Comparison of ENCODE assay signal across 17 cellular contexts in genomic region chr20:62835931-62836861, GRCh38. TPM values are rescaled to one million over a fixed set of nuclear protein-coding genes. Genes with fewer than 3 reads are reported as not detected.
DNase-seq lines count a peak whose midpoint lies in the region; ATAC-seq, FAIRE-seq and TF ChIP-seq lines count a peak whose summit lies in the region.
"Had no signal": no experiment of that assay in that cellular context is flagged by ENCODE, and none has a peak within 500 bp of the region (broad histone marks: within the 10 kb centered on the region; RNA-seq: fewer than 3 reads in every experiment).

No MANE protein-coding gene starts in this region.

- 75 to 76% methylated on average over 51 to 52 of the region's 52 CpGs for WGBS in aorta, 2 donors

- no peak overlapping the region for H3K4me3 Mint-ChIP-seq in activated naive CD8-positive, alpha-beta T cell treated with anti-CD3 and anti-CD28 coated beads for 36 hours
- H3K4me3 Mint-ChIP-seq: activated CD4-positive, alpha-beta T cell treated with anti-CD3 and anti-CD28 coated beads for 36 hours; stimulated activated effector memory CD8-positive, alpha-beta T cell treated with anti-CD3 and anti-CD28 coated beads, Interleukin-12 subunit alpha, Interleukin-12 subunit beta, amount 100 ng/mL, for 72 hours; T-helper 2 cell treated with Interferon-gamma antibody and Interleukin-4, amounts not matched to agents 5 μg/mL and 100 μg/mL, for 36 hours had no signal

- peaks cover 33% of the 10 kb centered on the region for H3K27me3 ChIP-seq in left ventricle myocardium inferior (ENCODE audit: low read depth)
- H3K27me3 ChIP-seq in bronchial epithelial cell (ENCODE audit: control insufficient read depth, insufficient read depth, low read length) = no peaks in the 10 kb centered on the region
- peaks cover 8% of the 10 kb centered on the region for H3K27me3 ChIP-seq in kidney epithelial cell (ENCODE audit: control insufficient read depth, insufficient read depth, low read length)
- no peaks in the 10 kb centered on the region for H3K27me3 ChIP-seq in aorta (ENCODE audit: control insufficient read depth in 1 of 2, insufficient read depth in 2 of 2, low read length in 1 of 2)
- H3K27me3 ChIP-seq: tibial nerve had no signal

- H3K27me3 Mint-ChIP-seq in activated naive CD8-positive, alpha-beta T cell treated with anti-CD3 and anti-CD28 coated beads for 36 hours = peaks cover 4% of the 10 kb centered on the region
- H3K27me3 Mint-ChIP-seq: activated CD4-positive, alpha-beta T cell treated with anti-CD3 and anti-CD28 coated beads for 36 hours had no signal

- H3K9me3 ChIP-seq in left ventricle myocardium inferior (replicated peaks) (no peaks in the 10 kb centered on the region), aorta (ENCODE audit: control insufficient read depth, low read length) (no peaks in the 10 kb centered on the region)
- H3K9me3 ChIP-seq: tibial nerve had no signal

- no peak for ATAC-seq in Right ventricle myocardium superior (ENCODE audit: poor library complexity)
- peak; percentile 5 for ATAC-seq in aorta (ENCODE audit: low FRiP score)
- ATAC-seq: activated CD4-positive, alpha-beta T cell treated with anti-CD3 and anti-CD28 coated beads for 36 hours; stimulated activated effector memory CD8-positive, alpha-beta T cell treated with anti-CD3 and anti-CD28 coated beads, Interleukin-12 subunit alpha, Interleukin-12 subunit beta, amount 100 ng/mL, for 72 hours had no signal

- H3K27ac Mint-ChIP-seq in activated naive CD8-positive, alpha-beta T cell treated with anti-CD3 and anti-CD28 coated beads for 36 hours = no peak overlapping the region
- H3K27ac Mint-ChIP-seq: activated CD4-positive, alpha-beta T cell treated with anti-CD3 and anti-CD28 coated beads for 36 hours; stimulated activated effector memory CD8-positive, alpha-beta T cell treated with anti-CD3 and anti-CD28 coated beads, Interleukin-12 subunit alpha, Interleukin-12 subunit beta, amount 100 ng/mL, for 72 hours; T-helper 2 cell treated with Interferon-gamma antibody and Interleukin-4, amounts not matched to agents 5 μg/mL and 100 μg/mL, for 36 hours had no signal

- TF ChIP-seq CTCF in left ventricle myocardium inferior (IDR thresholded peaks at IDR 0.05; ENCODE audit: borderline replicate concordance) (no peak), bronchial epithelial cell (IDR thresholded peaks at IDR 0.05; ENCODE audit: insufficient read depth, low read length, severe bottlenecking) (no peak), kidney epithelial cell (IDR thresholded peaks at IDR 0.05; ENCODE audit: insufficient read depth, low read length, poor library complexity, severe bottlenecking) (no peak)

- H3K27ac ChIP-seq in left ventricle myocardium inferior (replicated peaks) = no peak overlapping the region
- no peak overlapping the region for H3K27ac ChIP-seq in aorta (ENCODE audit: low read depth in 1 of 2, low read length in 2 of 2)

- H3K4me1 ChIP-seq in left ventricle myocardium inferior = no peaks in the 10 kb centered on the region
- H3K4me1 ChIP-seq in aorta (ENCODE audit: control insufficient read depth in 1 of 2, insufficient read depth in 2 of 2, low read length in 2 of 2) = no peaks in the 10 kb centered on the region

- peaks cover 12% of the 10 kb centered on the region for H3K4me1 Mint-ChIP-seq in activated naive CD8-positive, alpha-beta T cell treated with anti-CD3 and anti-CD28 coated beads for 36 hours
- H3K4me1 Mint-ChIP-seq: stimulated activated effector memory CD8-positive, alpha-beta T cell treated with anti-CD3 and anti-CD28 coated beads, Interleukin-12 subunit alpha, Interleukin-12 subunit beta, amount 100 ng/mL, for 72 hours had no signal

- intact Hi-C loops in Right ventricle myocardium superior (cut with DNase I) = no loop called here
- intact Hi-C loops in left ventricle myocardium inferior (cut with micrococcal nuclease) = no loop called here
- intact Hi-C loops in aorta (cut with DNase I) = no loop called here

- DNase-seq in Right ventricle myocardium superior = peak; percentile 31
- no peak for DNase-seq in left ventricle myocardium inferior
- DNase-seq in bronchial epithelial cell (ENCODE audit: low read depth) = peak; percentile 22
- DNase-seq in kidney epithelial cell (ENCODE audit: low read depth) = no peak
- DNase-seq in aorta = peak in 1 of 2 donors; percentile 65
- no peak for DNase-seq in DMS79 treated with DMSO at 0.1 percent for 48 hours (lab: John Stamatoyannopoulos, UW)
- DNase-seq in activated naive CD8-positive, alpha-beta T cell treated with anti-CD3 and anti-CD28 coated beads for 36 hours = no peak
- DNase-seq in 8988T = no peak
- DNase-seq: activated CD4-positive, alpha-beta T cell treated with anti-CD3 and anti-CD28 coated beads for 36 hours; activated CD8-positive, alpha-beta memory T cell treated with anti-CD3 and anti-CD28 coated beads, Interleukin-2, amount 50 U/mL, for 48 hours; activated naive CD4-positive, alpha-beta T cell; effector CD4-positive, alpha-beta T cell; midbrain; NCI-H1048 had no signal

- H3K36me3 ChIP-seq in left ventricle myocardium inferior = no peaks in the 10 kb centered on the region
- no peaks in the 10 kb centered on the region for H3K36me3 ChIP-seq in bronchial epithelial cell (ENCODE audit: control insufficient read depth, insufficient read depth, low read length)
- H3K36me3 ChIP-seq in kidney epithelial cell (ENCODE audit: control insufficient read depth, insufficient read depth, low read length) = no peaks in the 10 kb centered on the region
- no peaks in the 10 kb centered on the region for H3K36me3 ChIP-seq in aorta (ENCODE audit: control insufficient read depth in 1 of 2, insufficient read depth in 2 of 2, low read length in 1 of 2)

- H3K9me3 Mint-ChIP-seq in activated naive CD8-positive, alpha-beta T cell treated with anti-CD3 and anti-CD28 coated beads for 36 hours = no peaks in the 10 kb centered on the region
- H3K9me3 Mint-ChIP-seq: stimulated activated effector memory CD8-positive, alpha-beta T cell treated with anti-CD3 and anti-CD28 coated beads, Interleukin-12 subunit alpha, Interleukin-12 subunit beta, amount 100 ng/mL, for 72 hours; T-helper 2 cell treated with Interferon-gamma antibody and Interleukin-4, amounts not matched to agents 5 μg/mL and 100 μg/mL, for 36 hours had no signal

- no peaks in the 10 kb centered on the region for H3K36me3 Mint-ChIP-seq in activated naive CD8-positive, alpha-beta T cell treated with anti-CD3 and anti-CD28 coated beads for 36 hours
- H3K36me3 Mint-ChIP-seq: stimulated activated effector memory CD8-positive, alpha-beta T cell treated with anti-CD3 and anti-CD28 coated beads, Interleukin-12 subunit alpha, Interleukin-12 subunit beta, amount 100 ng/mL, for 72 hours had no signal

- no peak for FAIRE-seq in bronchial epithelial cell (lab: Jason Lieb, UNC)

- H3K4me3 ChIP-seq in left ventricle myocardium inferior (no peak overlapping the region), bronchial epithelial cell (ENCODE audit: low read depth, low read length) (no peak overlapping the region), kidney epithelial cell (ENCODE audit: low read depth, low read length) (peak overlapping the region; percentile 4), aorta (ENCODE audit: low read length in 2 of 2) (no peak overlapping the region)

RNA-seq across cellular contexts. Expression of gene COL9A3, which starts 19.3 kb away (rescaled TPM):
- total RNA-seq in Right ventricle myocardium superior (2.7 TPM), left ventricle myocardium inferior (2.1 TPM), bronchial epithelial cell (not detected in 2 replicates), kidney epithelial cell (5.4 and 10.4 TPM in 2 replicates), aorta (1 to 10 TPM; 1.5 to 6.5 TPM)
- polyA plus RNA-seq in aorta = under 1 TPM; 0.13 to 0.77 TPM
- total RNA-seq in activated naive CD8-positive, alpha-beta T cell treated with anti-CD3 and anti-CD28 coated beads for 36 hours = 1 to 10 TPM in 1 of 2 experiments, under 1 TPM in 1; 0.35 to 1.0 TPM
- total RNA-seq: activated CD4-positive, alpha-beta T cell treated with anti-CD3 and anti-CD28 coated beads for 36 hours had no signal

RNA-seq across cellular contexts. Expression of gene TCFL5, which starts 25.4 kb away (rescaled TPM):
- 6.1 TPM for total RNA-seq in Right ventricle myocardium superior
- 6.6 TPM for total RNA-seq in left ventricle myocardium inferior
- 13.2 and 14.5 TPM in 2 replicates for total RNA-seq in bronchial epithelial cell
- total RNA-seq in kidney epithelial cell = 4.3 and 5.4 TPM in 2 replicates
- total RNA-seq in aorta = 10 to 100 TPM in 1 of 2 donors, 1 to 10 TPM in 1; 4.9 to 10.7 TPM
- polyA plus RNA-seq in aorta = 1 to 10 TPM; 4.5 TPM
- 1 to 10 TPM; 5.4 to 5.8 TPM for total RNA-seq in activated naive CD8-positive, alpha-beta T cell treated with anti-CD3 and anti-CD28 coated beads for 36 hours

RNA-seq across cellular contexts. Expression of gene OGFR, which starts 31.6 kb away (rescaled TPM):
- 17.8 TPM for total RNA-seq in Right ventricle myocardium superior
- 19.2 TPM for total RNA-seq in left ventricle myocardium inferior
- total RNA-seq in bronchial epithelial cell = 16.1 and 17.8 TPM in 2 replicates
- total RNA-seq in kidney epithelial cell = 54.4 and 61.3 TPM in 2 replicates
- 10 to 100 TPM; 31.7 to 42.6 TPM for total RNA-seq in aorta
- polyA plus RNA-seq in aorta = 10 to 100 TPM; 18.5 to 58.8 TPM
- total RNA-seq in activated naive CD8-positive, alpha-beta T cell treated with anti-CD3 and anti-CD28 coated beads for 36 hours = 10 to 100 TPM; 66.1 to 69.9 TPM

RNA-seq across cellular contexts. Expression of gene MRGBP, which starts 39.9 kb away (rescaled TPM):
- total RNA-seq in Right ventricle myocardium superior = 10.2 TPM
- 9.8 TPM for total RNA-seq in left ventricle myocardium inferior
- 20.6 and 22.9 TPM in 2 replicates for total RNA-seq in bronchial epithelial cell
- 15.1 and 19.8 TPM in 2 replicates for total RNA-seq in kidney epithelial cell
- total RNA-seq in aorta = 1 to 10 TPM; 7.5 to 7.6 TPM
- 1 to 10 TPM; 4.0 to 7.8 TPM for polyA plus RNA-seq in aorta
- total RNA-seq in activated naive CD8-positive, alpha-beta T cell treated with anti-CD3 and anti-CD28 coated beads for 36 hours = 10 to 100 TPM; 19.3 to 19.8 TPM

Comparison
In these comparisons a context has a peak if more than half of its experiments do, and no peak if none do; other contexts are left out.
1. DNase-seq: peak in Right ventricle myocardium superior (single experiment) and bronchial epithelial cell (single experiment); none in left ventricle myocardium inferior (single experiment), kidney epithelial cell (single experiment), DMS79 treated with DMSO at 0.1 percent for 48 hours (single experiment), activated naive CD8-positive, alpha-beta T cell treated with anti-CD3 and anti-CD28 coated beads for 36 hours (single experiment) and 8988T (single experiment).